Comparison of ENCODE assay signal across 18 cellular contexts in genomic region chr16:90016339-90016950, GRCh38. TPM values are rescaled to one million over a fixed set of nuclear protein-coding genes. Genes with fewer than 3 reads are reported as not detected.
DNase-seq lines count a peak whose midpoint lies in the region; ATAC-seq and TF ChIP-seq lines count a peak whose summit lies in the region.
"Had no signal": no experiment of that assay in that cellular context is flagged by ENCODE, and none has a peak within 500 bp of the region (broad histone marks: within the 10 kb centered on the region; RNA-seq: fewer than 3 reads in every experiment).

No MANE protein-coding gene starts in this region.

- H3K4me1 ChIP-seq in neuronal stem cell (ENCODE audit: control insufficient read depth in 2 of 2, insufficient read depth in 1 of 2, low read depth in 1 of 2, low read length in 2 of 2) (peaks cover 12 to 20% of the 10 kb centered on the region in 2 donors), GM23248 (ENCODE audit: insufficient read depth) (peaks cover 14% of the 10 kb centered on the region)

- TF ChIP-seq CTCF in C4-2B (conservative IDR thresholded peaks at IDR 0.05) (no peak), LNCaP clone FGC (IDR thresholded peaks at IDR 0.05; ENCODE audit: control insufficient read depth, extremely low read depth, insufficient read depth) (no peak)

- H3K79me1 ChIP-seq in neuronal stem cell (ENCODE audit: low read depth, low read length), result peaks cover 5% of the 10 kb centered on the region

- no peaks in the 10 kb centered on the region for H3K9me2 ChIP-seq in GM23248 (ENCODE audit: insufficient read depth)

- H3K23ac ChIP-seq in neuronal stem cell (ENCODE audit: low read depth, low read length, poor library complexity), result no peak overlapping the region

- H3K18ac ChIP-seq in neuronal stem cell (ENCODE audit: low read length), result no peak overlapping the region

- H3K4me3 ChIP-seq in LNCaP clone FGC (ENCODE audit: low read depth, low read length) (no peak overlapping the region), neuronal stem cell (ENCODE audit: low read length in 2 of 2) (no peak overlapping the region), GM23248 (no peak overlapping the region)
- H3K4me3 ChIP-seq: HAP-1, K562 had no signal

- H2BK12ac ChIP-seq in neuronal stem cell (ENCODE audit: low read length), result no peak overlapping the region

- H4K20me1 ChIP-seq in GM23248 (ENCODE audit: insufficient read depth), result no peaks in the 10 kb centered on the region

- in situ Hi-C loops in GM23248 (cut with MboI), result no loop called here

- H2BK5ac ChIP-seq in neuronal stem cell (ENCODE audit: low read length), result no peak overlapping the region

- no peak overlapping the region for H4K91ac ChIP-seq in neuronal stem cell (ENCODE audit: low read depth, low read length, poor library complexity)

- no peak overlapping the region for H2BK120ac ChIP-seq in neuronal stem cell (ENCODE audit: low read depth, low read length)

- DNase-seq in LNCaP clone FGC (ENCODE audit: low read depth) (peak; percentile 34), cerebellum (ENCODE audit: low spot score) (peak; percentile 88), neuronal stem cell (ENCODE audit: low spot score) (no peak), GM23248 (no peak), Right ventricle myocardium superior (no peak)
- no peak for DNase-seq in stimulated activated CD4-positive, alpha-beta T cell treated with anti-CD3 and anti-CD28 coated beads, Interleukin-4, amount 100 ng/mL, for 1 hour
- no peak for DNase-seq in activated CD4-positive, alpha-beta T cell treated with anti-CD3 and anti-CD28 coated beads, Interleukin-2, amount 50 U/mL, for 1 hour
- DNase-seq: ACHN; CD4-positive, alpha-beta memory T cell; DMS153; DMS79; GF-D8; IMR-90 had no signal

- intact Hi-C loops in Right ventricle myocardium superior (cut with DNase I), result no loop called here

- peaks cover 14% of the 10 kb centered on the region for H3F3A ChIP-seq in GM23248 (ENCODE audit: insufficient read depth)

- peak overlapping the region; percentile 65 for H2AK5ac ChIP-seq in neuronal stem cell (ENCODE audit: low read depth, low read length)

- peaks cover 0 to 61% (median 11%) of the 10 kb centered on the region in 3 experiments for H3K27me3 ChIP-seq in neuronal stem cell (ENCODE audit: control insufficient read depth in 3 of 3, insufficient read depth in 3 of 3, low read depth in 1 of 3, low read length in 3 of 3)
- no peaks in the 10 kb centered on the region for H3K27me3 ChIP-seq in GM23248 (replicated peaks; ENCODE audit: insufficient read depth)

- H3K4ac ChIP-seq in neuronal stem cell (ENCODE audit: low read length), result no peak overlapping the region

- no peak overlapping the region for H2BK15ac ChIP-seq in neuronal stem cell (ENCODE audit: low read length)

- WGBS in neuronal stem cell (ENCODE audit: extremely low coverage in 2 of 2, insufficient read length in 2 of 2, insufficient replicate concordance in 1 of 2), 2 donors, result no CpG with 5 or more reads among the region's 11 CpGs
- WGBS in GM23248 (ENCODE audit: low coverage in 1 of 2, low lambda C conversion rate in 2 of 2, missing lambda C conversion rate in 2 of 2), 2 experiments, result 45 to 49% methylated on average over 11 of the region's 11 CpGs

- no peaks in the 10 kb centered on the region for H3K9me3 ChIP-seq in neuronal stem cell (replicated peaks in 1 of 2; ENCODE audit: control insufficient read depth in 2 of 2, insufficient read depth in 1 of 2, low read depth in 1 of 2, low read length in 2 of 2)
- H3K9me3 ChIP-seq in GM23248 (ENCODE audit: low read depth), result no peaks in the 10 kb centered on the region
- H3K9me3 ChIP-seq: HAP-1 had no signal

- no peak overlapping the region for H2AFZ ChIP-seq in neuronal stem cell (ENCODE audit: low read length)
- H2AFZ ChIP-seq in GM23248, result no peak overlapping the region

- no peak overlapping the region for H3K14ac ChIP-seq in neuronal stem cell (ENCODE audit: low read length)

- H3K27ac ChIP-seq in C4-2B (peak overlapping the region; percentile 58), neuronal stem cell (replicated peaks; ENCODE audit: low read length) (no peak overlapping the region), GM23248 (no peak overlapping the region)
- H3K27ac ChIP-seq: HL-60 had no signal

- H3K4me2 ChIP-seq in neuronal stem cell (ENCODE audit: insufficient read depth, low read length, poor library complexity, severe bottlenecking) (no peak overlapping the region), GM23248 (ENCODE audit: unreplicated experiment) (no peak overlapping the region)

- H3K79me2 ChIP-seq in GM23248 (ENCODE audit: insufficient read depth), result no peaks in the 10 kb centered on the region

- ATAC-seq in Right ventricle myocardium superior (ENCODE audit: poor library complexity), result no peak
- ATAC-seq: K562 had no signal

- H3K36me3 ChIP-seq in neuronal stem cell (replicated peaks in 1 of 2; ENCODE audit: control insufficient read depth in 2 of 2, insufficient read depth in 2 of 2, low read length in 2 of 2), result no peaks in the 10 kb centered on the region
- H3K36me3 ChIP-seq in GM23248 (ENCODE audit: low read depth), result no peaks in the 10 kb centered on the region

- H4K8ac ChIP-seq in neuronal stem cell (ENCODE audit: low read depth, low read length), result no peak overlapping the region

- no peak overlapping the region for H3K9ac ChIP-seq in neuronal stem cell (ENCODE audit: low read depth, low read length, poor library complexity)
- no peak overlapping the region for H3K9ac ChIP-seq in GM23248

RNA-seq across cellular contexts. Expression of gene DBNDD1, which starts 2.8 kb away (rescaled TPM):
- total RNA-seq in cerebellum (12.6 TPM), Right ventricle myocardium superior (6.3 TPM)
- polyA plus RNA-seq in neuronal stem cell (2013, experiment 1 of 2), result 35.6 TPM
- polyA plus RNA-seq in neuronal stem cell (2013, experiment 2 of 2), result 34.0 TPM
- total RNA-seq in GM23248 (2014; rRNA removed; shearing (Covaris generic)), result 2.0 and 3.1 TPM in 2 replicates
- 1.4 and 1.6 TPM in 2 replicates for polyA plus RNA-seq in GM23248 (2016; fragmentation: Nextera tagmentation; extraction: Ambion mirVana)
- polyA plus RNA-seq: CD14-positive monocyte had no signal

Comparison
In these comparisons a context has a peak if more than half of its experiments do, and no peak if none do; other contexts are left out.
1. DNase-seq: peak in LNCaP clone FGC (single experiment) and cerebellum (single experiment); none in neuronal stem cell (single experiment), GM23248 (single experiment), Right ventricle myocardium superior (single experiment), stimulated activated CD4-positive, alpha-beta T cell treated with anti-CD3 and anti-CD28 coated beads, Interleukin-4, amount 100 ng/mL, for 1 hour (single experiment) and activated CD4-positive, alpha-beta T cell treated with anti-CD3 and anti-CD28 coated beads, Interleukin-2, amount 50 U/mL, for 1 hour (single experiment).